ENCODE assay signal across 8 cellular contexts in the genomic region with DNA sequence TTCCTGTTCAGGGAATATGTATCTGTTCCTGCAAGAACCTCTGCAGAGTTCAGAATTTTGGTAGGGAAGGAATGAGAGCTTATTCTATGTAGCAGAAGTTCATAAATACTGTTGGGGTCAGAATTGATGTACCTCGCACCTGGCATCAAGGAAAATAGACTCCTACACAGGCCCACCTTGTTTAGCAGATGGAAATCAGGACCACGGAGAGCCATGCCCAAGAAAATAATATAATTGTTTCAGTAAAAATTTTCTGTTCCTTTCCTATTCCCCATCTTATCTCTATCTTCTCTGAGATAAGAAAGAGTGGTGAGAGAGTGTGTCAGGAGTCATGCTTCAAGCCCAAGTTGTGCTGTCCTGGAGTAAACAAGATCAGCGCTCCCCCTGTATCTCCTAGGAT.
"Had no signal": no experiment of that assay in that cellular context is flagged by ENCODE, and none has a peak within 500 bp of the region (broad histone marks: within the 10 kb centered on the region; RNA-seq: fewer than 3 reads in every experiment).

No MANE protein-coding gene starts in this region.

- ATAC-seq: GM12878 had no signal

- FAIRE-seq: G401.6, GM12878, GM12891, GM12892, GM18507, GM19239 had no signal

- DNase-seq: GDM1, GF-D8 had no signal

- H3K4me3 ChIP-seq: GM12878 had no signal
